12 cellular contexts compared by ENCODE assay signal in the genomic region with DNA sequence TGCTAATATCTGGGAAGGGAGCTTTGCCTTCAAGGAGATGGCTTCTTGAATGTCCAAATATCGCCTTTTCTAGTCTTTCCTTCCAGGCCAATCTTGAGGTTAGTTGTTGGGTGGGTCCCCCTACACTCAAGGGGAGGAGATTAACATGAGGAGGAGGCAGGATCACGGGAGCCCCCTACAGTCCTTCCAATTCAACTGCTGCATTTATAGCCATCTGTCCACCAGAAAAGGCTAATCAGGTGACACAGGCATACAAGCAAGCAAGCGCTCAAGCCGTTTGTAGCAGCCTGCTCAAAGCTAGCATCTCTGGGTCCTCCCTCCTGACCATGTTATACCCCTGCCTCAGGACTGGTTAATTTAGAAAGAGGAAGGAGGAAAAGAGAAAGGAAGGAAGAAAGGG.
DNase-seq lines count a peak whose midpoint lies in the region; ATAC-seq and TF ChIP-seq lines count a peak whose summit lies in the region.
"Had no signal": no experiment of that assay in that cellular context is flagged by ENCODE, and none has a peak within 500 bp of the region (broad histone marks: within the 10 kb centered on the region; RNA-seq: fewer than 3 reads in every experiment).

No MANE protein-coding gene starts in this region.

- peaks cover 0 to 10% of the 10 kb centered on the region in 2 donors for H3K36me3 Mint-ChIP-seq in activated naive CD4-positive, alpha-beta T cell treated with anti-CD3 and anti-CD28 coated beads, Interleukin-2, amount 50 U/mL, for 72 hours
- H3K36me3 Mint-ChIP-seq: activated naive CD8-positive, alpha-beta T cell treated with anti-CD3 and anti-CD28 coated beads, Interleukin-2, amount 10 ng/mL, durations not matched to agents 7 days and 5 days had no signal

- H3K9me3 Mint-ChIP-seq in activated naive CD4-positive, alpha-beta T cell treated with anti-CD3 and anti-CD28 coated beads, Interleukin-2, amount 50 U/mL, for 72 hours: peaks cover 0 to 5% of the 10 kb centered on the region in 2 donors
- H3K9me3 Mint-ChIP-seq: activated CD8-positive, alpha-beta T cell treated with anti-CD3 and anti-CD28 coated beads for 36 hours; activated naive CD8-positive, alpha-beta T cell treated with anti-CD3 and anti-CD28 coated beads, Interleukin-2, amount 10 ng/mL, durations not matched to agents 7 days and 5 days had no signal

- no peak overlapping the region for H3K4me3 ChIP-seq in GM12875 (ENCODE audit: low read depth, low read length)
- no peak overlapping the region for H3K4me3 ChIP-seq in choroid plexus epithelial cell (ENCODE audit: low read depth, low read length)
- H3K4me3 ChIP-seq: psoas muscle had no signal

- DNase-seq in NCI-H524 treated with DMSO at 0.1 percent for 48 hours (lab: John Stamatoyannopoulos, UW) (peak; percentile 33), choroid plexus epithelial cell (ENCODE audit: low read depth) (no peak), retina (peak; percentile 36), SIG-M5 (lab: John Stamatoyannopoulos, UW) (no peak), GF-D8 (lab: John Stamatoyannopoulos, UW) (no peak)
- no peak for DNase-seq in activated naive CD4-positive, alpha-beta T cell treated with anti-CD3 and anti-CD28 coated beads, Interleukin-2, amount 50 U/mL, for 72 hours (ENCODE audit: low spot score in 2 of 2)
- DNase-seq: activated CD8-positive, alpha-beta T cell treated with anti-CD3 and anti-CD28 coated beads for 36 hours; activated naive CD8-positive, alpha-beta T cell treated with anti-CD3 and anti-CD28 coated beads, Interleukin-2, amount 10 ng/mL, durations not matched to agents 7 days and 5 days; head of caudate nucleus; NCI-H774; psoas muscle had no signal

- H3K27ac Mint-ChIP-seq in activated naive CD4-positive, alpha-beta T cell treated with anti-CD3 and anti-CD28 coated beads, Interleukin-2, amount 50 U/mL, for 72 hours: no peak overlapping the region
- H3K27ac Mint-ChIP-seq: activated CD8-positive, alpha-beta T cell treated with anti-CD3 and anti-CD28 coated beads for 36 hours; activated naive CD8-positive, alpha-beta T cell treated with anti-CD3 and anti-CD28 coated beads, Interleukin-2, amount 10 ng/mL, durations not matched to agents 7 days and 5 days had no signal

- ATAC-seq in activated naive CD4-positive, alpha-beta T cell treated with anti-CD3 and anti-CD28 coated beads, Interleukin-2, amount 50 U/mL, for 72 hours: no peak
- ATAC-seq: activated CD8-positive, alpha-beta T cell treated with anti-CD3 and anti-CD28 coated beads for 36 hours; psoas muscle had no signal

- TF ChIP-seq CTCF in GM12875 (IDR thresholded peaks at IDR 0.05; ENCODE audit: borderline replicate concordance, insufficient read depth, low read depth, low read length) (peak; percentile 13; the same call in 1 of the 2 replicates), choroid plexus epithelial cell (conservative IDR thresholded peaks at IDR 0.05; ENCODE audit: low read depth, low read length) (peak; percentile 37)

Comparison
In these comparisons a context has a peak if more than half of its experiments do, and no peak if none do; other contexts are left out.
1. DNase-seq: peak in NCI-H524 treated with DMSO at 0.1 percent for 48 hours (single experiment) and retina (single experiment); none in choroid plexus epithelial cell (single experiment), activated naive CD4-positive, alpha-beta T cell treated with anti-CD3 and anti-CD28 coated beads, Interleukin-2, amount 50 U/mL, for 72 hours (0 of 2), SIG-M5 (single experiment) and GF-D8 (single experiment).